8 cellular contexts compared by ENCODE assay signal in genomic region chr9:70602364-70603019, GRCh38.
DNase-seq lines count a peak whose midpoint lies in the region; ATAC-seq and TF ChIP-seq lines count a peak whose summit lies in the region.

No MANE protein-coding gene starts in this region.

- no peak overlapping the region for H3K4me3 Mint-ChIP-seq in CD8-positive, alpha-beta T cell
- no peak overlapping the region for H3K4me3 Mint-ChIP-seq in stimulated activated naive CD8-positive, alpha-beta T cell treated with anti-CD3 and anti-CD28 coated beads, Interleukin-15, amount 100 ng/mL, for 72 hours

- no peaks in the 10 kb centered on the region for H3K36me3 ChIP-seq in CD8-positive, alpha-beta T cell (ENCODE audit: insufficient read depth, low read length)
- H3K36me3 ChIP-seq in mucosa of stomach (ENCODE audit: control insufficient read depth, insufficient read depth, low read length), result no peaks in the 10 kb centered on the region

- H3K27ac Mint-ChIP-seq in CD8-positive, alpha-beta T cell, result no peak overlapping the region
- peak overlapping the region in 1 of 2 donors; percentile 78 for H3K27ac Mint-ChIP-seq in stimulated activated naive CD8-positive, alpha-beta T cell treated with anti-CD3 and anti-CD28 coated beads, Interleukin-15, amount 100 ng/mL, for 72 hours

- TF ChIP-seq CTCF in CD8-positive, alpha-beta T cell (IDR thresholded peaks at IDR 0.05), result peak; percentile 84
- TF ChIP-seq CTCF in epithelial cell of proximal tubule (conservative IDR thresholded peaks at IDR 0.05; ENCODE audit: low read depth, low read length), result peak; percentile 86

- peaks cover 3% of the 10 kb centered on the region for H3K4me1 Mint-ChIP-seq in CD8-positive, alpha-beta T cell (ENCODE audit: low read depth)
- H3K4me1 Mint-ChIP-seq in stimulated activated naive CD8-positive, alpha-beta T cell treated with anti-CD3 and anti-CD28 coated beads, Interleukin-15, amount 100 ng/mL, for 72 hours, result peaks cover 12% of the 10 kb centered on the region

- H3K9me3 Mint-ChIP-seq in CD8-positive, alpha-beta T cell, result no peaks in the 10 kb centered on the region
- no peaks in the 10 kb centered on the region for H3K9me3 Mint-ChIP-seq in stimulated activated naive CD8-positive, alpha-beta T cell treated with anti-CD3 and anti-CD28 coated beads, Interleukin-15, amount 100 ng/mL, for 72 hours

- no peaks in the 10 kb centered on the region for H3K36me3 Mint-ChIP-seq in CD8-positive, alpha-beta T cell

- CTCF ChIA-PET in CD8-positive, alpha-beta T cell (lab: Charles Lee), result interaction anchor here (0.6 to 2.6 kb wide), 75 partner anchors 9 to 632 kb away, joined by 3 to 49 read pairs (median 4); partner anchors contain the start of gene KLF9

- POLR2A ChIA-PET in CD8-positive, alpha-beta T cell (lab: Charles Lee), result interaction anchor here (0.9 to 1.6 kb wide), 8 partner anchors 42 to 258 kb away, joined by 3 to 11 read pairs (median 4); partner anchors contain the start of gene KLF9

- no peaks in the 10 kb centered on the region for H3K27me3 ChIP-seq in CD8-positive, alpha-beta T cell (ENCODE audit: insufficient read depth, low read length)
- H3K27me3 ChIP-seq in mucosa of stomach (ENCODE audit: control insufficient read depth, insufficient read depth, low read length), result peaks cover 6% of the 10 kb centered on the region

- H3K9me3 ChIP-seq in CD8-positive, alpha-beta T cell (ENCODE audit: low read length), result no peaks in the 10 kb centered on the region
- no peaks in the 10 kb centered on the region for H3K9me3 ChIP-seq in mucosa of stomach (ENCODE audit: control insufficient read depth, low read length)

- intact Hi-C loops in CD8-positive, alpha-beta T cell (cut with DNase I, micrococcal nuclease), result loop anchor here (1.0 to 10.0 kb wide), 8 partner anchors 110 to 630 kb away; partner anchors contain the start of gene KLF9 (in 1 of the 2)

- no peak overlapping the region for H3K4me3 ChIP-seq in CD8-positive, alpha-beta T cell (ENCODE audit: low read depth, low read length)
- H3K4me3 ChIP-seq in epithelial cell of proximal tubule (ENCODE audit: low read depth, low read length) (no peak overlapping the region), mucosa of stomach (ENCODE audit: low read length) (no peak overlapping the region)

- H3K9ac ChIP-seq in mucosa of stomach (ENCODE audit: low read length), result peak overlapping the region; percentile 11

- peak; percentile 78 for ATAC-seq in CD8-positive, alpha-beta T cell
- peak; percentile 74 for ATAC-seq in HG03460 (IDR thresholded peaks at IDR 0.05; ENCODE audit: unreplicated experiment)
- peak; percentile 77 for ATAC-seq in stimulated activated naive CD8-positive, alpha-beta T cell treated with anti-CD3 and anti-CD28 coated beads, Interleukin-15, amount 100 ng/mL, for 72 hours

- no peaks in the 10 kb centered on the region for H3K4me1 ChIP-seq in CD8-positive, alpha-beta T cell (ENCODE audit: insufficient read depth, low read length)
- H3K4me1 ChIP-seq in mucosa of stomach (ENCODE audit: control insufficient read depth, insufficient read depth, low read length), result peaks cover 25% of the 10 kb centered on the region

- H3K27me3 Mint-ChIP-seq in CD8-positive, alpha-beta T cell (ENCODE audit: low read depth), result no peaks in the 10 kb centered on the region
- no peaks in the 10 kb centered on the region for H3K27me3 Mint-ChIP-seq in stimulated activated naive CD8-positive, alpha-beta T cell treated with anti-CD3 and anti-CD28 coated beads, Interleukin-15, amount 100 ng/mL, for 72 hours

- H3K27ac ChIP-seq in CD8-positive, alpha-beta T cell (ENCODE audit: low read depth, low read length), result no peak overlapping the region

- DNase-seq in CD8-positive, alpha-beta T cell, result peak in 6 of 7 experiments; percentile 8 to 67 (median 22)
- DNase-seq in GM19240 (ENCODE audit: insufficient read length, low spot score) (peak; percentile 18), NCI-H748 (lab: John Stamatoyannopoulos, UW; ENCODE audit: unreplicated experiment) (peak; percentile 73), epithelial cell of proximal tubule (ENCODE audit: low read depth) (peak; percentile 45)
- DNase-seq in activated CD8-positive, alpha-beta memory T cell treated with anti-CD3 and anti-CD28 coated beads, Interleukin-2, amount 50 U/mL, for 1 hour (ENCODE audit: extremely low read depth), result peak; percentile 5
- peak; percentile 34 to 44 for DNase-seq in stimulated activated naive CD8-positive, alpha-beta T cell treated with anti-CD3 and anti-CD28 coated beads, Interleukin-15, amount 100 ng/mL, for 72 hours

Comparison
In these comparisons a context has a peak if more than half of its experiments do, and no peak if none do; other contexts are left out.
1. DNase-seq: peak in every context shown above with its lines; median percentile 73 in NCI-H748; 45 in epithelial cell of proximal tubule; 39 in stimulated activated naive CD8-positive, alpha-beta T cell treated with anti-CD3 and anti-CD28 coated beads, Interleukin-15, amount 100 ng/mL, for 72 hours; 22 in CD8-positive, alpha-beta T cell; 18 in GM19240; 5 in activated CD8-positive, alpha-beta memory T cell treated with anti-CD3 and anti-CD28 coated beads, Interleukin-2, amount 50 U/mL, for 1 hour.